23 cellular contexts compared by ENCODE assay signal in the genomic region with DNA sequence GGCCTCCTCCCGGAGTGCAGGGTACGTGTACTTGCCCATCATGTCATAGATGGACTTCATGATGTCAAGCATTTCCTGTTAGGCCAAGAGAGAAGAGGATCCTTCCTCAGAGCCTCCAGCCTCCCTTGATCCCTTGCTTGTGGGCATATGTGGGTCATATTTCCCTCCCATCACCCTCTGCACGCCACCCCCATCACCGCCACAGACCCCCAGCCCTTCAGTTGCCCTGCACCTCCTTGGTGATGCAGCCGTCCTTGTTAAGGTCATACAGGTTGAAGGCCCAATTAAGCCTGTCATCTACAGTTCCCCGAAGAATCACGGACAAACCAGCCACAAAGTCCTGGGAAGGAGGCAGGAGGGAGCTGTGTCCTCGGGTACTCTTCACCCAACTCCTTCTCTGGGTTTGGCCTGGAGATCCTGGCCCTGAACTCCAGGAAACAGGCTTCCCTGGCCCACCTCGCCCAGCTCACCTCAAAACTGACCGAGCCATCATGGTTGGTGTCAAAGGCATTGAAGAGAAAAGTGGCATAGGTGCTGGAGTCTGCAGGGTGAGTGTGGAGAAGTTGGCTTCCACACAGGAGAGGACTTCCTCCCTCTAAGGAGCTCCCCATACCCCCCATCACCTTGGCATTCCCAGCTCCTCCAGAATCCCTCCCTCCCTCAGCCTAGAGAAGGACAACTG. TPM values are rescaled to one million over a fixed set of nuclear protein-coding genes. Genes with fewer than 3 reads are reported as not detected.
DNase-seq lines count a peak whose midpoint lies in the region; ATAC-seq, FAIRE-seq and TF ChIP-seq lines count a peak whose summit lies in the region.
"Had no signal": no experiment of that assay in that cellular context is flagged by ENCODE, and none has a peak within 500 bp of the region (broad histone marks: within the 10 kb centered on the region; RNA-seq: fewer than 3 reads in every experiment).

No MANE protein-coding gene starts in this region.

- no peak for TF ChIP-seq POLR2A in right lobe of liver (IDR thresholded peaks at IDR 0.05)
- TF ChIP-seq POLR2A in HepG2 (IDR thresholded peaks at IDR 0.05; ENCODE audit: insufficient read depth in 1 of 2, low read depth in 2 of 2, low read length in 2 of 2), result no peak

- POLR2A ChIA-PET in HepG2 (lab: Yijun Ruan, JAX), result no interaction called here

- peaks cover 0 to 2% (median 0%) of the 10 kb centered on the region in 4 donors for H3K36me3 ChIP-seq in right lobe of liver
- H3K36me3 ChIP-seq in HepG2 (replicated peaks in 1 of 2; ENCODE audit: control insufficient read depth in 1 of 2, insufficient read depth in 2 of 2, low read length in 2 of 2), result peaks cover 0 to 4% of the 10 kb centered on the region in 2 experiments; a peak in 1 of 5 replicates
- H3K36me3 ChIP-seq: transverse colon had no signal

- no peaks in the 10 kb centered on the region for H3K9me3 ChIP-seq in right lobe of liver
- no peaks in the 10 kb centered on the region for H3K9me3 ChIP-seq in HepG2 (ENCODE audit: low read length)
- H3K9me3 ChIP-seq: A549, transverse colon had no signal

- no peaks in the 10 kb centered on the region for H3K79me2 ChIP-seq in HepG2 (ENCODE audit: insufficient read depth, low read length)

- no TSS peak for BruUV-seq in HepG2 (replicated peaks; lab: Mats Ljungman, UMichigan)

- 76% methylated on average over 3 of the region's 10 CpGs for WGBS in right lobe of liver (ENCODE audit: insufficient coverage, low coverage, low lambda C conversion rate, missing lambda C conversion rate)
- WGBS in HepG2 (ENCODE audit: low lambda C conversion rate), result 95% methylated on average over 10 of the region's 10 CpGs

- H4K20me1 ChIP-seq in HepG2 (ENCODE audit: insufficient read depth, low read length), result no peaks in the 10 kb centered on the region

- H3K9ac ChIP-seq in HepG2 (ENCODE audit: insufficient read depth, low read depth, low read length), result no peak overlapping the region

- CTCF ChIA-PET in HepG2 (lab: Yijun Ruan, JAX; ENCODE audit: low intra/inter-chr PET ratio, low total read pairs), result no interaction called here

- FAIRE-seq in HepG2 (lab: Jason Lieb, UNC), result no peak
- FAIRE-seq: A549 had no signal

- no peaks in the 10 kb centered on the region for H3K27me3 ChIP-seq in right lobe of liver
- H3K27me3 ChIP-seq in HepG2 (ENCODE audit: control insufficient read depth in 1 of 2, insufficient read depth in 2 of 2, low read length in 2 of 2), result no peaks in the 10 kb centered on the region
- H3K27me3 ChIP-seq: transverse colon had no signal

- no peak overlapping the region for H2AFZ ChIP-seq in HepG2 (ENCODE audit: low read length)
- H2AFZ ChIP-seq: PC-9 had no signal

- no peak overlapping the region for H3K27ac ChIP-seq in right lobe of liver
- no peak overlapping the region for H3K27ac ChIP-seq in HepG2 (ENCODE audit: extremely low read length, insufficient read depth, low read length)
- H3K27ac ChIP-seq: A549, PC-9, transverse colon had no signal

- H3K4me1 ChIP-seq in right lobe of liver (peaks cover 0 to 7% (median 0%) of the 10 kb centered on the region in 4 donors), HepG2 (ENCODE audit: insufficient read depth, low read length) (no peaks in the 10 kb centered on the region)

- no peak overlapping the region for H3K4me3 ChIP-seq in right lobe of liver
- no peak overlapping the region for H3K4me3 ChIP-seq in HepG2 (replicated peaks in 1 of 3; ENCODE audit: insufficient read depth in 1 of 3, low read depth in 2 of 3, low read length in 3 of 3)
- H3K4me3 ChIP-seq: A549, PC-9, transverse colon had no signal

- TF ChIP-seq EP300 in HepG2 (IDR thresholded peaks at IDR 0.05; ENCODE audit: low read depth in 2 of 2, low read length in 2 of 2) (no peak), HepG2 (CRISPR knock-in tag; IDR thresholded peaks at IDR 0.05; ENCODE audit: borderline replicate concordance) (no peak)

- H3K4me2 ChIP-seq in HepG2 (ENCODE audit: low read depth, low read length), result no peak overlapping the region
- H3K4me2 ChIP-seq: A549, PC-9 had no signal

- TF ChIP-seq CTCF in right lobe of liver (IDR thresholded peaks at IDR 0.05) (no peak), HepG2 (CRISPR knock-in tag; IDR thresholded peaks at IDR 0.05) (no peak)

- ATAC-seq in right lobe of liver (no peak), HepG2 (no peak)
- ATAC-seq: A549; activated CD4-positive, alpha-beta T cell treated with anti-CD3 and anti-CD28 coated beads for 36 hours; left lobe of liver had no signal

- intact Hi-C loops in right lobe of liver (cut with DNase I), result no loop called here
- intact Hi-C loops in HepG2 (cut with micrococcal nuclease; ENCODE audit: unreplicated experiment), result no loop called here

- no peak for TF ChIP-seq RAD21 in HepG2 (CRISPR knock-in tag; IDR thresholded peaks at IDR 0.05)

- peak in 2 of 3 donors; percentile 15 to 33 for DNase-seq in right lobe of liver
- DNase-seq in HepG2 (ENCODE audit: low spot score), result no peak
- peak; percentile 65 for DNase-seq in mesenteric fat pad (ENCODE audit: low spot score)
- no peak for DNase-seq in DMS79 treated with DMSO at 0.1 percent for 48 hours (lab: John Stamatoyannopoulos, UW)
- no peak for DNase-seq in NCI-H1930 (lab: John Stamatoyannopoulos, UW)
- DNase-seq in G401 (ENCODE audit: low spot score), result no peak
- DNase-seq: activated CD4-positive, alpha-beta T cell treated with anti-CD3 and anti-CD28 coated beads for 36 hours; activated gamma-delta T cell treated with Interleukin-2 at 50 U/mL for 16 hours; AML-193; COR-L47; DMS53; GDM1; hypothalamus; mesenchymal stem cell; NCI-H1048; NCI-H1694; NCI-H526; PC-9; SHP77; transverse colon had no signal

- in situ Hi-C loops in HepG2 (cut with HindIII; ENCODE audit: extremely low pct_ligation_motif_present, low pct_unique_long_range_greater_than_20kb) (no loop called here), G401 (cut with HindIII; ENCODE audit: low sequenced_read_pairs) (no loop called here)

RNA-seq across cellular contexts. Expression of gene OGA, which starts 9.8 kb away (rescaled TPM):
- total RNA-seq in right lobe of liver (10 to 100 TPM; 34.7 to 52.2 (median 36.7) TPM), HepG2 (2016; rRNA removed; fragmentation: Illumina TruSeq; extraction: Trizol) (33.2 and 36.5 TPM in 2 replicates), mesenteric fat pad (92.7 TPM)
- 23.2 and 27.7 TPM in 2 replicates for total RNA-seq in HepG2 (2016; cell fraction: cytosol; rRNA removed; fragmentation: Illumina TruSeq; extraction: Trizol; ENCODE audit: low read depth)
- 30.6 and 34.0 TPM in 2 replicates for total RNA-seq in HepG2 (2016; cell fraction: insoluble cytoplasmic fraction; rRNA removed; fragmentation: Illumina TruSeq; extraction: Trizol)
- 23.7 and 29.9 TPM in 2 replicates for total RNA-seq in HepG2 (2016; cell fraction: membrane; rRNA removed; fragmentation: Illumina TruSeq; extraction: Trizol)
- 50.1 and 59.4 TPM in 2 replicates for total RNA-seq in HepG2 (2016; cell fraction: nucleus; rRNA removed; fragmentation: Illumina TruSeq; extraction: Trizol)
- polyA plus RNA-seq in HepG2 (2011; rRNA removed), result 35.5 and 39.8 TPM in 2 replicates
- polyA plus RNA-seq in HepG2 (2011; cell fraction: cytosol; rRNA removed), result 7.7 and 10.8 TPM in 2 replicates
- polyA plus RNA-seq in HepG2 (2011; cell fraction: nucleus; rRNA removed), result 66.7 and 69.3 TPM in 2 replicates
- 35.2 and 48.0 TPM in 2 replicates for polyA plus RNA-seq in HepG2 (2012)
- polyA plus RNA-seq in HepG2 (2016; cell fraction: cytosol; fragmentation: Illumina TruSeq; extraction: Trizol; ENCODE audit: low read depth), result 1.0 and 1.1 TPM in 2 replicates
- 24.3 and 27.7 TPM in 2 replicates for polyA plus RNA-seq in HepG2 (2016; cell fraction: insoluble cytoplasmic fraction; fragmentation: Illumina TruSeq; extraction: Trizol; ENCODE audit: low read depth)
- polyA plus RNA-seq in HepG2 (2016; cell fraction: membrane; fragmentation: Illumina TruSeq; extraction: Trizol; ENCODE audit: low read depth), result 2.9 and 3.6 TPM in 2 replicates
- polyA plus RNA-seq in HepG2 (2016; cell fraction: nucleus; fragmentation: Illumina TruSeq; extraction: Trizol; ENCODE audit: insufficient read depth, low read depth), result 105 and 122 TPM in 2 replicates
- 18.7 and 34.4 TPM in 2 replicates for polyA minus RNA-seq in HepG2 (2011; rRNA and poly(A)+ RNA removed; ENCODE audit: low replicate concordance)
- polyA minus RNA-seq in HepG2 (2011; cell fraction: cytosol; rRNA and poly(A)+ RNA removed), result 18.9 and 20.4 TPM in 2 replicates
- 91.7 and 107 TPM in 2 replicates for polyA minus RNA-seq in HepG2 (2011; cell fraction: nucleus; rRNA and poly(A)+ RNA removed)
- total RNA-seq in G401 (2014; rRNA removed; shearing (Covaris generic)), result 56.1 and 67.4 TPM in 2 replicates

RNA-seq across cellular contexts. Expression of gene KCNIP2, which starts 15.5 kb away (rescaled TPM):
- total RNA-seq in right lobe of liver (1 to 10 TPM in 5 of 6 experiments, under 1 TPM in 1; 0.53 to 1.9 (median 1.1) TPM), HepG2 (2016; rRNA removed; fragmentation: Illumina TruSeq; extraction: Trizol) (0.42 TPM in 1 of 2 replicates, not detected in the other), mesenteric fat pad (151 TPM)
- not detected in 2 replicates for total RNA-seq in HepG2 (2016; cell fraction: cytosol; rRNA removed; fragmentation: Illumina TruSeq; extraction: Trizol; ENCODE audit: low read depth)
- total RNA-seq in HepG2 (2016; cell fraction: insoluble cytoplasmic fraction; rRNA removed; fragmentation: Illumina TruSeq; extraction: Trizol), result 0.13 and 0.52 TPM in 2 replicates
- total RNA-seq in HepG2 (2016; cell fraction: membrane; rRNA removed; fragmentation: Illumina TruSeq; extraction: Trizol), result not detected in 2 replicates
- total RNA-seq in HepG2 (2016; cell fraction: nucleus; rRNA removed; fragmentation: Illumina TruSeq; extraction: Trizol), result 1.1 and 1.7 TPM in 2 replicates
- 0.70 and 0.88 TPM in 2 replicates for polyA plus RNA-seq in HepG2 (2011; rRNA removed)
- 0.13 TPM in 1 of 2 replicates, not detected in the other for polyA plus RNA-seq in HepG2 (2011; cell fraction: cytosol; rRNA removed)
- 3.4 and 3.8 TPM in 2 replicates for polyA plus RNA-seq in HepG2 (2011; cell fraction: nucleus; rRNA removed)
- polyA plus RNA-seq in HepG2 (2012), result 1.0 and 1.6 TPM in 2 replicates
- not detected in 2 replicates for polyA plus RNA-seq in HepG2 (2016; cell fraction: cytosol; fragmentation: Illumina TruSeq; extraction: Trizol; ENCODE audit: low read depth)
- not detected in 2 replicates for polyA plus RNA-seq in HepG2 (2016; cell fraction: insoluble cytoplasmic fraction; fragmentation: Illumina TruSeq; extraction: Trizol; ENCODE audit: low read depth)
- polyA plus RNA-seq in HepG2 (2016; cell fraction: membrane; fragmentation: Illumina TruSeq; extraction: Trizol; ENCODE audit: low read depth), result not detected in 2 replicates
- 2.7 and 2.9 TPM in 2 replicates for polyA plus RNA-seq in HepG2 (2016; cell fraction: nucleus; fragmentation: Illumina TruSeq; extraction: Trizol; ENCODE audit: insufficient read depth, low read depth)
- polyA minus RNA-seq in HepG2 (2011; rRNA and poly(A)+ RNA removed; ENCODE audit: low replicate concordance), result 1.2 and 2.3 TPM in 2 replicates
- not detected in 2 replicates for polyA minus RNA-seq in HepG2 (2011; cell fraction: cytosol; rRNA and poly(A)+ RNA removed)
- 4.1 and 7.7 TPM in 2 replicates for polyA minus RNA-seq in HepG2 (2011; cell fraction: nucleus; rRNA and poly(A)+ RNA removed)
- not detected in 2 replicates for total RNA-seq in G401 (2014; rRNA removed; shearing (Covaris generic))

RNA-seq across cellular contexts. Expression of gene NPM3, which starts 44.8 kb away (rescaled TPM):
- total RNA-seq in right lobe of liver, result 10 to 100 TPM in 3 of 6 experiments, 1 to 10 TPM in 3; 4.7 to 31.8 (median 8.6) TPM
- total RNA-seq in HepG2 (2016; rRNA removed; fragmentation: Illumina TruSeq; extraction: Trizol), result 129 and 160 TPM in 2 replicates
- 72.9 and 79.2 TPM in 2 replicates for total RNA-seq in HepG2 (2016; cell fraction: cytosol; rRNA removed; fragmentation: Illumina TruSeq; extraction: Trizol; ENCODE audit: low read depth)
- total RNA-seq in HepG2 (2016; cell fraction: insoluble cytoplasmic fraction; rRNA removed; fragmentation: Illumina TruSeq; extraction: Trizol), result 127 and 156 TPM in 2 replicates
- total RNA-seq in HepG2 (2016; cell fraction: membrane; rRNA removed; fragmentation: Illumina TruSeq; extraction: Trizol), result 118 and 120 TPM in 2 replicates
- total RNA-seq in HepG2 (2016; cell fraction: nucleus; rRNA removed; fragmentation: Illumina TruSeq; extraction: Trizol), result 40.1 and 46.2 TPM in 2 replicates
- 47.6 and 50.8 TPM in 2 replicates for polyA plus RNA-seq in HepG2 (2011; rRNA removed)
- 77.2 and 99.2 TPM in 2 replicates for polyA plus RNA-seq in HepG2 (2011; cell fraction: cytosol; rRNA removed)
- 35.2 and 42.2 TPM in 2 replicates for polyA plus RNA-seq in HepG2 (2011; cell fraction: nucleus; rRNA removed)
- 50.7 and 56.1 TPM in 2 replicates for polyA plus RNA-seq in HepG2 (2012)
- 74.7 and 76.8 TPM in 2 replicates for polyA plus RNA-seq in HepG2 (2016; cell fraction: cytosol; fragmentation: Illumina TruSeq; extraction: Trizol; ENCODE audit: low read depth)
- 123 and 134 TPM in 2 replicates for polyA plus RNA-seq in HepG2 (2016; cell fraction: insoluble cytoplasmic fraction; fragmentation: Illumina TruSeq; extraction: Trizol; ENCODE audit: low read depth)
- 94.9 and 101 TPM in 2 replicates for polyA plus RNA-seq in HepG2 (2016; cell fraction: membrane; fragmentation: Illumina TruSeq; extraction: Trizol; ENCODE audit: low read depth)
- polyA plus RNA-seq in HepG2 (2016; cell fraction: nucleus; fragmentation: Illumina TruSeq; extraction: Trizol; ENCODE audit: insufficient read depth, low read depth), result 69.1 and 70.7 TPM in 2 replicates
- polyA minus RNA-seq in HepG2 (2011; rRNA and poly(A)+ RNA removed; ENCODE audit: low replicate concordance), result 57.7 and 87.9 TPM in 2 replicates
- polyA minus RNA-seq in HepG2 (2011; cell fraction: cytosol; rRNA and poly(A)+ RNA removed), result 11.6 and 28.0 TPM in 2 replicates
- 4.2 and 7.6 TPM in 2 replicates for polyA minus RNA-seq in HepG2 (2011; cell fraction: nucleus; rRNA and poly(A)+ RNA removed)
- 18.8 TPM for total RNA-seq in mesenteric fat pad
- 235 and 256 TPM in 2 replicates for total RNA-seq in G401 (2014; rRNA removed; shearing (Covaris generic))

RNA-seq across cellular contexts. Expression of gene FGF8, which starts 52.1 kb away (rescaled TPM):
- not detected for total RNA-seq in right lobe of liver
- not detected in 2 replicates for total RNA-seq in HepG2 (2016; rRNA removed; fragmentation: Illumina TruSeq; extraction: Trizol)
- total RNA-seq in HepG2 (2016; cell fraction: cytosol; rRNA removed; fragmentation: Illumina TruSeq; extraction: Trizol; ENCODE audit: low read depth), result not detected in 2 replicates
- not detected in 2 replicates for total RNA-seq in HepG2 (2016; cell fraction: insoluble cytoplasmic fraction; rRNA removed; fragmentation: Illumina TruSeq; extraction: Trizol)
- total RNA-seq in HepG2 (2016; cell fraction: membrane; rRNA removed; fragmentation: Illumina TruSeq; extraction: Trizol), result not detected in 2 replicates
- not detected in 2 replicates for total RNA-seq in HepG2 (2016; cell fraction: nucleus; rRNA removed; fragmentation: Illumina TruSeq; extraction: Trizol)
- 0.26 TPM in 1 of 2 replicates, not detected in the other for polyA plus RNA-seq in HepG2 (2011; rRNA removed)
- polyA plus RNA-seq in HepG2 (2011; cell fraction: cytosol; rRNA removed), result not detected in 2 replicates
- 0.37 and 0.80 TPM in 2 replicates for polyA plus RNA-seq in HepG2 (2011; cell fraction: nucleus; rRNA removed)
- not detected in 2 replicates for polyA plus RNA-seq in HepG2 (2012)
- polyA plus RNA-seq in HepG2 (2016; cell fraction: cytosol; fragmentation: Illumina TruSeq; extraction: Trizol; ENCODE audit: low read depth), result not detected in 2 replicates
- not detected in 2 replicates for polyA plus RNA-seq in HepG2 (2016; cell fraction: insoluble cytoplasmic fraction; fragmentation: Illumina TruSeq; extraction: Trizol; ENCODE audit: low read depth)
- not detected in 2 replicates for polyA plus RNA-seq in HepG2 (2016; cell fraction: membrane; fragmentation: Illumina TruSeq; extraction: Trizol; ENCODE audit: low read depth)
- polyA plus RNA-seq in HepG2 (2016; cell fraction: nucleus; fragmentation: Illumina TruSeq; extraction: Trizol; ENCODE audit: insufficient read depth, low read depth), result not detected in 2 replicates
- not detected in 2 replicates for polyA minus RNA-seq in HepG2 (2011; rRNA and poly(A)+ RNA removed; ENCODE audit: low replicate concordance)
- polyA minus RNA-seq in HepG2 (2011; cell fraction: cytosol; rRNA and poly(A)+ RNA removed), result not detected in 2 replicates
- not detected in 2 replicates for polyA minus RNA-seq in HepG2 (2011; cell fraction: nucleus; rRNA and poly(A)+ RNA removed)
- not detected for total RNA-seq in mesenteric fat pad
- 7.4 and 14.8 TPM in 2 replicates for total RNA-seq in G401 (2014; rRNA removed; shearing (Covaris generic))
- total RNA-seq: left lobe of liver, osteocyte, PC-9, transverse colon had no signal

Comparison
In these comparisons a context has a peak if more than half of its experiments do, and no peak if none do; other contexts are left out.
1. DNase-seq: peak in right lobe of liver (2 of 3) and mesenteric fat pad (single experiment); none in HepG2 (single experiment), DMS79 treated with DMSO at 0.1 percent for 48 hours (single experiment), NCI-H1930 (0 of 2) and G401 (single experiment).
2. RNA of gene KCNIP2, which starts 15.5 kb away (total RNA-seq): 151 TPM in mesenteric fat pad (single experiment); 0.53 to 1.9 TPM in right lobe of liver, 0.13 to 1.7 TPM in HepG2 and not detected in G401; every median in the first group is over 10 times any median in the second.